In the genomic region with DNA sequence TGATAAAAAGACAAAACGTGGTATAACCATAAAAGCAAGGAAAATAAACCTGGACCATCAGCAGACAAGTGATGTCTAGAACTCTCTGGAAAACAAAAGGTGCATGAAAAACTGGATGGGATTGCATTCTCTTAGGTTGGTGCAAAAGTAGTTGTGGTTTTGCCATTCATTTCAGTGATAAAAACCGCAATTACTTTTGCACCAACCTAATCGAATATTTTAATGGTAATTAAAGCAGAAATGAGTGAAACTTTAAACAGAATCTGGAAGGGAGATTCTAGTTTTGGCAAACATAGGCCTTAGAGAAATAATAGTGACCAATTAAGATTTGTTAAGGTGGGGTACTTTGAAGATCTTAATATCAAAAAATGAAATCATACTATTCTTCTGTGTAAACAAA, we compare ENCODE assay signal across 26 cellular contexts.
"Had no signal": no experiment of that assay in that cellular context is flagged by ENCODE, and none has a peak within 500 bp of the region (broad histone marks: within the 10 kb centered on the region; RNA-seq: fewer than 3 reads in every experiment).

No MANE protein-coding gene starts in this region.

- H3K36me3 ChIP-seq: stomach, suprapubic skin, thoracic aorta, thyroid gland, tibial artery, transverse colon, upper lobe of left lung, upper lobe of right lung, uterus, vagina had no signal

- H3K4me3 ChIP-seq: stomach, suprapubic skin, testis, thoracic aorta, thyroid gland, tibial artery, transverse colon, upper lobe of left lung, upper lobe of right lung, uterus, vagina had no signal

- H3K27me3 ChIP-seq: stomach, suprapubic skin, testis, thyroid gland, tibial artery, transverse colon, upper lobe of left lung, upper lobe of right lung, uterus, vagina had no signal

- H3K9me3 ChIP-seq: suprapubic skin, testis, thoracic aorta, thyroid gland, tibial artery, transverse colon, upper lobe of left lung, upper lobe of right lung, uterus, vagina had no signal

- ATAC-seq: stimulated activated effector memory CD8-positive, alpha-beta T cell treated with anti-CD3 and anti-CD28 coated beads, Interleukin-12 subunit alpha, Interleukin-12 subunit beta, amount 100 ng/mL, for 72 hours; stimulated activated memory B cell treated with anti-CD40 and anti-IgM and Interleukin-4, amounts not matched to agents 10 μg/mL and 1 μg/mL and 100 μg/mL, for 72 hours; stimulated activated naive B cell treated with anti-CD40 and anti-IgM and Interleukin-4, amounts not matched to agents 10 μg/mL and 1 μg/mL and 100 μg/mL, for 72 hours; stimulated activated naive CD8-positive, alpha-beta T cell treated with anti-CD3 and anti-CD28 coated beads, Interleukin-15, amount 100 ng/mL, for 72 hours; stimulated activated naive CD8-positive, alpha-beta T cell treated with anti-CD3 and anti-CD28 coated beads, Interleukin-15, Interleukin-2, amounts not matched to agents 100 U/mL and 50 U/mL, for 24 hours; upper lobe of right lung had no signal

- DNase-seq: stimulated activated CD4-positive, alpha-beta T cell treated with anti-CD3 and anti-CD28 coated beads, Interleukin-2, amount 100 ng/mL, for 48 hours; stimulated activated CD4-positive, alpha-beta T cell treated with anti-CD3 and anti-CD28 coated beads, Interleukin-4, amount 100 ng/mL, for 1 hour; stimulated activated CD4-positive, alpha-beta T cell treated with anti-CD3 and anti-CD28 coated beads, Interleukin-4, amount 100 ng/mL, for 24 hours; stimulated activated CD4-positive, alpha-beta T cell treated with anti-CD3 and anti-CD28 coated beads, Interleukin-4, amount 100 ng/mL, for 4 hours; stimulated activated CD8-positive, alpha-beta memory T cell treated with anti-CD3 and anti-CD28 coated beads, Interleukin-4, amount 100 ng/mL, for 48 hours; stimulated activated naive B cell treated with anti-CD40 and anti-IgM and Interleukin-4, amounts not matched to agents 10 μg/mL and 1 μg/mL and 100 μg/mL, for 72 hours; stimulated activated naive CD4-positive, alpha-beta T cell; stimulated activated naive CD4-positive, alpha-beta T cell treated with Interleukin-2 at 50 U/mL for 16 hours; stimulated activated naive CD8-positive, alpha-beta T cell treated with anti-CD3 and anti-CD28 coated beads, Interleukin-15, amount 100 ng/mL, for 72 hours; stimulated activated naive CD8-positive, alpha-beta T cell treated with anti-CD3 and anti-CD28 coated beads, Interleukin-15, Interleukin-2, amounts not matched to agents 100 U/mL and 50 U/mL, for 24 hours; stomach; substantia nigra; testis; thyroid gland; tibial artery; transverse colon; trophoblast cell; upper lobe of left lung; upper lobe of right lung; uterus had no signal

- H3K4me1 ChIP-seq: stomach, suprapubic skin, testis, thyroid gland, tibial artery, transverse colon, upper lobe of left lung, upper lobe of right lung, uterus, vagina had no signal

- FAIRE-seq: urothelium cell line had no signal

- H3K27ac ChIP-seq: stomach, suprapubic skin, testis, thoracic aorta, thyroid gland, tibial artery, transverse colon, upper lobe of left lung, upper lobe of right lung, uterus, vagina had no signal
